Comparison of ENCODE assay signal across 1 cellular context in genomic region chr15:99928429-99928981, GRCh38.
TF ChIP-seq lines count a peak whose summit lies in the region.

No MANE protein-coding gene starts in this region.

TF ChIP-seq in GM12878, 131 proteins besides CTCF, POLR2A, EP300 and RAD21 (continued from another document):
- TF ChIP-seq, protein P1, sequence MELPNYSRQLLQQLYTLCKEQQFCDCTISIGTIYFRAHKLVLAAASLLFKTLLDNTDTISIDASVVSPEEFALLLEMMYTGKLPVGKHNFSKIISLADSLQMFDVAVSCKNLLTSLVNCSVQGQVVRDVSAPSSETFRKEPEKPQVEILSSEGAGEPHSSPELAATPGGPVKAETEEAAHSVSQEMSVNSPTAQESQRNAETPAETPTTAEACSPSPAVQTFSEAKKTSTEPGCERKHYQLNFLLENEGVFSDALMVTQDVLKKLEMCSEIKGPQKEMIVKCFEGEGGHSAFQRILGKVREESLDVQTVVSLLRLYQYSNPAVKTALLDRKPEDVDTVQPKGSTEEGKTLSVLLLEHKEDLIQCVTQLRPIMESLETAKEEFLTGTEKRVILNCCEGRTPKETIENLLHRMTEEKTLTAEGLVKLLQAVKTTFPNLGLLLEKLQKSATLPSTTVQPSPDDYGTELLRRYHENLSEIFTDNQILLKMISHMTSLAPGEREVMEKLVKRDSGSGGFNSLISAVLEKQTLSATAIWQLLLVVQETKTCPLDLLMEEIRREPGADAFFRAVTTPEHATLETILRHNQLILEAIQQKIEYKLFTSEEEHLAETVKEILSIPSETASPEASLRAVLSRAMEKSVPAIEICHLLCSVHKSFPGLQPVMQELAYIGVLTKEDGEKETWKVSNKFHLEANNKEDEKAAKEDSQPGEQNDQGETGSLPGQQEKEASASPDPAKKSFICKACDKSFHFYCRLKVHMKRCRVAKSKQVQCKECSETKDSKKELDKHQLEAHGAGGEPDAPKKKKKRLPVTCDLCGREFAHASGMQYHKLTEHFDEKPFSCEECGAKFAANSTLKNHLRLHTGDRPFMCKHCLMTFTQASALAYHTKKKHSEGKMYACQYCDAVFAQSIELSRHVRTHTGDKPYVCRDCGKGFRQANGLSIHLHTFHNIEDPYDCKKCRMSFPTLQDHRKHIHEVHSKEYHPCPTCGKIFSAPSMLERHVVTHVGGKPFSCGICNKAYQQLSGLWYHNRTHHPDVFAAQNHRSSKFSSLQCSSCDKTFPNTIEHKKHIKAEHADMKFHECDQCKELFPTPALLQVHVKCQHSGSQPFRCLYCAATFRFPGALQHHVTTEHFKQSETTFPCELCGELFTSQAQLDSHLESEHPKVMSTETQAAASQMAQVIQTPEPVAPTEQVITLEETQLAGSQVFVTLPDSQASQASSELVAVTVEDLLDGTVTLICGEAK (IDR thresholded peaks at IDR 0.05; ENCODE audit: borderline replicate concordance) = peak; percentile 40; the same call in 1 of the 2 replicates
- TF ChIP-seq DPF2 (IDR thresholded peaks at IDR 0.05) = 0 out of 2 replicates have a peak, but pooled peaks have one; percentile 28
- peak; percentile 30; the same call in 1 of the 2 replicates for TF ChIP-seq YY1 (IDR thresholded peaks at IDR 0.05; ENCODE audit: low read depth, low read length)
- peak; percentile 22 to 51; a peak in 1 of 4 replicates for TF ChIP-seq BHLHE40 (IDR thresholded peaks at IDR 0.05; ENCODE audit: borderline replicate concordance in 1 of 2, low read depth in 2 of 2, low read length in 1 of 2)
- peak; percentile 86 for TF ChIP-seq TCF3 (IDR thresholded peaks at IDR 0.05; ENCODE audit: borderline replicate concordance, insufficient read depth, low read depth, low read length)
- no peak for TF ChIP-seq TCF7 (IDR thresholded peaks at IDR 0.05; ENCODE audit: borderline replicate concordance)
- no peak for TF ChIP-seq MEF2A (IDR thresholded peaks at IDR 0.05; ENCODE audit: insufficient read depth, low read depth, low read length)
- TF ChIP-seq CBX5 (IDR thresholded peaks at IDR 0.05; ENCODE audit: low read depth) = no peak
- TF ChIP-seq SMARCA5 (IDR thresholded peaks at IDR 0.05) = peak; percentile 71
- TF ChIP-seq, protein P2, sequence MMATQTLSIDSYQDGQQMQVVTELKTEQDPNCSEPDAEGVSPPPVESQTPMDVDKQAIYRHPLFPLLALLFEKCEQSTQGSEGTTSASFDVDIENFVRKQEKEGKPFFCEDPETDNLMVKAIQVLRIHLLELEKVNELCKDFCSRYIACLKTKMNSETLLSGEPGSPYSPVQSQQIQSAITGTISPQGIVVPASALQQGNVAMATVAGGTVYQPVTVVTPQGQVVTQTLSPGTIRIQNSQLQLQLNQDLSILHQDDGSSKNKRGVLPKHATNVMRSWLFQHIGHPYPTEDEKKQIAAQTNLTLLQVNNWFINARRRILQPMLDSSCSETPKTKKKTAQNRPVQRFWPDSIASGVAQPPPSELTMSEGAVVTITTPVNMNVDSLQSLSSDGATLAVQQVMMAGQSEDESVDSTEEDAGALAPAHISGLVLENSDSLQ (IDR thresholded peaks at IDR 0.05) = peak; percentile 88
- 0 out of 2 replicates have a peak, but pooled peaks have one; percentile 27 for TF ChIP-seq TCF12 (IDR thresholded peaks at IDR 0.05; ENCODE audit: low read depth, low read length)
- TF ChIP-seq NFXL1 (IDR thresholded peaks at IDR 0.05; ENCODE audit: borderline replicate concordance) = no peak
- TF ChIP-seq MXI1 (IDR thresholded peaks at IDR 0.05; ENCODE audit: low read depth, low read length) = 0 out of 2 replicates have a peak, but pooled peaks have one; percentile 39
- TF ChIP-seq ZNF592 (IDR thresholded peaks at IDR 0.05) = 0 out of 2 replicates have a peak, but pooled peaks have one; percentile 28
- no peak for TF ChIP-seq KDM1A (IDR thresholded peaks at IDR 0.05; ENCODE audit: borderline replicate concordance)
- no peak for TF ChIP-seq JUNB (IDR thresholded peaks at IDR 0.05)
- TF ChIP-seq SIN3A (IDR thresholded peaks at IDR 0.05; ENCODE audit: low read depth, low read length) = 0 out of 2 replicates have a peak, but pooled peaks have one; percentile 35
- peak; percentile 43; the same call in 1 of the 2 replicates for TF ChIP-seq SMC3 (IDR thresholded peaks at IDR 0.05; ENCODE audit: borderline replicate concordance, low read length)
- no peak for TF ChIP-seq EED (IDR thresholded peaks at IDR 0.05; ENCODE audit: low read depth)
- no peak for TF ChIP-seq STAT1 (conservative IDR thresholded peaks at IDR 0.05)
- TF ChIP-seq BMI1 (IDR thresholded peaks at IDR 0.05; ENCODE audit: borderline replicate concordance) = no peak
- peak; percentile 28; the same call in 1 of the 2 replicates for TF ChIP-seq PAX5 (IDR thresholded peaks at IDR 0.05; ENCODE audit: borderline replicate concordance, low read depth, low read length)
- TF ChIP-seq NRF1 (conservative IDR thresholded peaks at IDR 0.05; ENCODE audit: low read depth, low read length) = 0 out of 2 replicates have a peak, but pooled peaks have one; percentile 17
- no peak for TF ChIP-seq CHD2 (IDR thresholded peaks at IDR 0.05; ENCODE audit: borderline replicate concordance, low read depth, low read length)
- TF ChIP-seq LARP7 (IDR thresholded peaks at IDR 0.05) = peak; percentile 58; the same call in 1 of the 2 replicates
